Comparison of ENCODE assay signal across 29 cellular contexts in the genomic region with DNA sequence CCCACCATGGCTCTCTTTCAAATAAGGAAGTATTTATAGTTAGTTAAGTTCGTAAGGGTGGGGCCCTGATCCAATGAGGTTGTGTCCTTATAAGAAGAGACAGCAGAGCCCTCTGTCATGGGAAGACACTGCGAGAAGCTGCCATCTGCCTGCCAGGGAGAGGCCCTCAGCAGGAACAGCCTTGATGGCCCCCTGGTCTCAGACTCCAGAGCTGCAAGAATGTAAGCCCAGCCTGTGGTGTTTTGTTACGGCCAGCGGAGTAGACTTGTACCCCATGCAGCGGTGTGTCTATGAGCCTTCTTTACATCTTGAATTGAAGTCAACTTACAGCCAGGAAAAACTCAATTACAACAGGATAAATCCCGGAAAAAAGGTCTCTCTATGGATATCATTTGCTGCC.
"Had no signal": no experiment of that assay in that cellular context is flagged by ENCODE, and none has a peak within 500 bp of the region (broad histone marks: within the 10 kb centered on the region; RNA-seq: fewer than 3 reads in every experiment).

No MANE protein-coding gene starts in this region.

- H3K36me3 ChIP-seq: gastrocnemius medialis, pancreas, prostate gland had no signal

- DNase-seq: activated B cell treated with CpG ODN at 0.5 μM for 24 hours; activated CD4-positive, alpha-beta T cell treated with anti-CD3 and anti-CD28 coated beads for 4 hours; activated CD4-positive, alpha-beta T cell treated with anti-CD3 and anti-CD28 coated beads, Interleukin-2, amount 50 U/mL, for 4 hours; activated CD8-positive, alpha-beta memory T cell treated with anti-CD3 and anti-CD28 coated beads for 24 hours; activated effector memory CD4-positive, alpha-beta T cell treated with Interleukin-2 at 50 U/mL for 16 hours; activated naive CD4-positive, alpha-beta T cell treated with Interleukin-2 at 50 U/mL for 16 hours; anterior cingulate cortex; dorsolateral prefrontal cortex; effector memory CD4-positive, alpha-beta T cell; erythroblast; gastrocnemius medialis; glutamatergic neuron; islet precursor cell; left ventricle myocardium superior; pancreas; retina; stimulated activated CD4-positive, alpha-beta T cell treated with anti-CD3 and anti-CD28 coated beads, Interleukin-1b, Interleukin-23, amount 100 ng/mL, for 48 hours; stimulated activated naive CD4-positive, alpha-beta T cell treated with Interleukin-2 at 50 U/mL for 16 hours; SW 1271; T-helper 9 cell; testis; trophoblast cell had no signal

- H3K4me3 ChIP-seq: dorsolateral prefrontal cortex, gastrocnemius medialis, hepatocyte, pancreas, prostate gland, smooth muscle cell, testis had no signal

- H3K4me2 ChIP-seq: hepatocyte, smooth muscle cell had no signal

- H3K9me3 ChIP-seq: gastrocnemius medialis, pancreas, prostate gland, testis had no signal

- H3K27me3 Mint-ChIP-seq: activated B cell treated with CpG ODN at 0.5 μM for 24 hours; activated naive CD8-positive, alpha-beta T cell had no signal

- H3K4me3 Mint-ChIP-seq: activated B cell treated with CpG ODN at 0.5 μM for 24 hours; activated naive CD8-positive, alpha-beta T cell; central memory CD8-positive, alpha-beta T cell; nephron; T-helper 1 cell treated with Interleukin-12 subunit alpha and Interleukin-12 subunit beta and Interleukin-4 antibody, amounts not matched to agents 30 μg/mL and 1 μg/mL, for 36 hours had no signal

- H3K4me1 Mint-ChIP-seq: central memory CD8-positive, alpha-beta T cell; nephron had no signal

- H3K27me3 ChIP-seq: dorsolateral prefrontal cortex, gastrocnemius medialis, hepatocyte, testis had no signal

- H3K4me1 ChIP-seq: gastrocnemius medialis, pancreas, prostate gland, testis had no signal

- H3K36me3 Mint-ChIP-seq: activated naive CD8-positive, alpha-beta T cell had no signal

- H3K27ac ChIP-seq: dorsolateral prefrontal cortex, hepatocyte, pancreas, prostate gland, testis had no signal

- H2AFZ ChIP-seq: hepatocyte had no signal

- ATAC-seq: gastrocnemius medialis, left ventricle myocardium superior, pancreas had no signal

- H3K27ac Mint-ChIP-seq: activated B cell treated with CpG ODN at 0.5 μM for 24 hours; activated naive CD8-positive, alpha-beta T cell; nephron; T-helper 1 cell treated with Interleukin-12 subunit alpha and Interleukin-12 subunit beta and Interleukin-4 antibody, amounts not matched to agents 30 μg/mL and 1 μg/mL, for 36 hours had no signal

- H3K9me3 Mint-ChIP-seq: activated B cell treated with CpG ODN at 0.5 μM for 24 hours; central memory CD8-positive, alpha-beta T cell; nephron; T-helper 1 cell treated with Interleukin-12 subunit alpha and Interleukin-12 subunit beta and Interleukin-4 antibody, amounts not matched to agents 30 μg/mL and 1 μg/mL, for 36 hours had no signal

- H3K79me2 ChIP-seq: hepatocyte had no signal
